In genomic region chr7:37067961-37068536, GRCh38 we compare ENCODE assay signal across 1 cellular context.
TF ChIP-seq lines count a peak whose summit lies in the region.

No MANE protein-coding gene starts in this region.

TF ChIP-seq in GM12878, 131 proteins besides CTCF, POLR2A, EP300 and RAD21 (continued from another document):
- TF ChIP-seq ZNF592 (IDR thresholded peaks at IDR 0.05) (0 out of 2 replicates have a peak, but pooled peaks have one; percentile 54), RUNX3 (IDR thresholded peaks at IDR 0.05; ENCODE audit: low read length) (peak; percentile 38), PAX8 (IDR thresholded peaks at IDR 0.05) (no peak), NR2C1 (IDR thresholded peaks at IDR 0.05) (no peak), MEF2A (IDR thresholded peaks at IDR 0.05; ENCODE audit: insufficient read depth, low read depth, low read length) (no peak), HCFC1 (IDR thresholded peaks at IDR 0.05; ENCODE audit: low read length) (no peak), RAD51 (IDR thresholded peaks at IDR 0.05) (peak; percentile 54; the same call in 1 of the 2 replicates), EED (IDR thresholded peaks at IDR 0.05; ENCODE audit: low read depth) (peak; percentile 63), USF1 (IDR thresholded peaks at IDR 0.05; ENCODE audit: borderline replicate concordance, extremely low read length, insufficient read depth, low read depth, low read length) (peak; percentile 54), STAT3 (IDR thresholded peaks at IDR 0.05; ENCODE audit: low read depth, low read length) (no peak), BCL3 (IDR thresholded peaks at IDR 0.05; ENCODE audit: borderline replicate concordance, insufficient read depth, low read depth, low read length, poor library complexity, severe bottlenecking) (peak; percentile 85), NFIC (IDR thresholded peaks at IDR 0.05; ENCODE audit: low read depth, low read length) (peak; percentile 21; the same call in 1 of the 2 replicates)
